9 cellular contexts compared by ENCODE assay signal in genomic region chr3:73623996-73624362, GRCh38. TPM values are rescaled to one million over a fixed set of nuclear protein-coding genes. Genes with fewer than 3 reads are reported as not detected.
DNase-seq lines count a peak whose midpoint lies in the region; ATAC-seq and TF ChIP-seq lines count a peak whose summit lies in the region.
"Had no signal": no experiment of that assay in that cellular context is flagged by ENCODE, and none has a peak within 500 bp of the region (broad histone marks: within the 10 kb centered on the region; RNA-seq: fewer than 3 reads in every experiment).

No MANE protein-coding gene starts in this region.

- ATAC-seq in sciatic nerve (peak; percentile 19), HG03175 (IDR thresholded peaks at IDR 0.05; ENCODE audit: unreplicated experiment) (no peak), HG02885 (IDR thresholded peaks at IDR 0.05; ENCODE audit: poor library complexity, unreplicated experiment) (no peak), GM19467 (IDR thresholded peaks at IDR 0.05; ENCODE audit: unreplicated experiment) (no peak)

- peak overlapping the region; percentile 79 for H3K9ac ChIP-seq in ES-I3 (ENCODE audit: low read depth, low read length)
- peak overlapping the region; percentile 65 for H3K9ac ChIP-seq in SK-N-SH

- no peak for TF ChIP-seq EP300 in SK-N-SH (IDR thresholded peaks at IDR 0.05; ENCODE audit: borderline replicate concordance in 1 of 2, low read depth in 1 of 2, low read length in 1 of 2)

- H3K79me2 ChIP-seq in SK-N-SH (ENCODE audit: insufficient read depth) = peaks cover 53% of the 10 kb centered on the region

- H3K27ac ChIP-seq in SK-N-SH (ENCODE audit: low read depth in 2 of 2, low read length in 1 of 2) (peak overlapping the region; percentile 14 to 86; a peak in 3 of 4 replicates), right atrium auricular region (peak overlapping the region; percentile 89 to 96)

- intact Hi-C loops in sciatic nerve (cut with DNase I) = no loop called here

- 47% methylated on average over 30 of the region's 48 CpGs for WGBS in SK-N-SH (ENCODE audit: low lambda C conversion rate)

- TF ChIP-seq CTCF in SK-N-SH (IDR thresholded peaks at IDR 0.05) (peak; percentile 40), right atrium auricular region (IDR thresholded peaks at IDR 0.05) (peak; percentile 22 to 52)

- H3K4me2 ChIP-seq in SK-N-SH = peak overlapping the region; percentile 97

- CTCF ChIA-PET in SK-N-SH (lab: Yijun Ruan, JAX) = interaction anchor here (0.7 to 5.4 kb wide), 17 partner anchors 9 to 224 kb away, joined by 3 to 40 read pairs (median 4); no protein-coding TSS in a partner anchor

- H3K27me3 ChIP-seq in SK-N-SH (ENCODE audit: insufficient read depth) = no peaks in the 10 kb centered on the region
- no peaks in the 10 kb centered on the region for H3K27me3 ChIP-seq in right atrium auricular region

- peaks cover 39% of the 10 kb centered on the region for H4K20me1 ChIP-seq in SK-N-SH (ENCODE audit: insufficient read depth)

- H3K4me3 ChIP-seq in SK-N-SH (ENCODE audit: low read depth in 2 of 2, low read length in 1 of 2) (peak overlapping the region; percentile 76 to 87), right atrium auricular region (peak overlapping the region; percentile 62)

- DNase-seq in SK-N-SH = peak; percentile 78
- no peak for DNase-seq in right atrium auricular region (ENCODE audit: low spot score)
- DNase-seq in sciatic nerve (ENCODE audit: low spot score) = peak; percentile 63
- DNase-seq in activated CD4-positive, CD25-positive, alpha-beta regulatory T cell (lab: John Stamatoyannopoulos, UW) = no peak

- H3K36me3 ChIP-seq in ES-I3 (ENCODE audit: insufficient read depth, low read length) (no peaks in the 10 kb centered on the region), SK-N-SH (replicated peaks in 1 of 2; ENCODE audit: control insufficient read depth in 1 of 2, insufficient read depth in 2 of 2, low read length in 1 of 2) (peaks cover 0 to 2% of the 10 kb centered on the region in 2 experiments), right atrium auricular region (no peaks in the 10 kb centered on the region)

- no peaks in the 10 kb centered on the region for H3F3A ChIP-seq in SK-N-SH (replicated peaks; ENCODE audit: insufficient read depth)

- H3K9me3 ChIP-seq in ES-I3 (ENCODE audit: control insufficient read depth, insufficient read depth, low read length) (no peaks in the 10 kb centered on the region), SK-N-SH (no peaks in the 10 kb centered on the region), right atrium auricular region (no peaks in the 10 kb centered on the region)

- peak; percentile 25; the same call in 1 of the 2 replicates for TF ChIP-seq RAD21 in SK-N-SH (IDR thresholded peaks at IDR 0.05; ENCODE audit: low read length)

- H2AFZ ChIP-seq in SK-N-SH (ENCODE audit: low read depth) = no peak overlapping the region; the same call in 1 of the 2 replicates

- POLR2A ChIA-PET in SK-N-SH (lab: Yijun Ruan, JAX) = interaction anchor here (1.1 to 1.6 kb wide), 2 partner anchors 116 to 152 kb away, joined by 3 to 4 read pairs; no protein-coding TSS in a partner anchor

- H3K4me1 ChIP-seq in ES-I3 (ENCODE audit: insufficient read depth, low read length) = no peaks in the 10 kb centered on the region
- H3K4me1 ChIP-seq in SK-N-SH (ENCODE audit: control insufficient read depth in 1 of 2, insufficient read depth in 2 of 2, low read depth in 1 of 2, low read length in 1 of 2) = peaks cover 0 to 42% of the 10 kb centered on the region in 2 experiments; a peak in 2 of 4 replicates
- H3K4me1 ChIP-seq in right atrium auricular region = peaks cover 0 to 66% of the 10 kb centered on the region in 2 donors

- H3K9me2 ChIP-seq in SK-N-SH = no peaks in the 10 kb centered on the region

TF ChIP-seq in SK-N-SH, 30 proteins besides CTCF, POLR2A, EP300 and RAD21 (continues in another document):
- TF ChIP-seq POLR2AphosphoS5 (IDR thresholded peaks at IDR 0.05; ENCODE audit: low read depth, low read length) (no peak; the same call in 1 of the 2 replicates), SMC3 (IDR thresholded peaks at IDR 0.05; ENCODE audit: low read depth, low read length) (peak; percentile 25), SIN3A (IDR thresholded peaks at IDR 0.05; ENCODE audit: borderline replicate concordance, low read depth, low read length) (no peak), RFX5 (IDR thresholded peaks at IDR 0.05; ENCODE audit: low read length) (no peak), ZBTB33 (IDR thresholded peaks at IDR 0.05; ENCODE audit: borderline replicate concordance, low read depth) (0 out of 2 replicates have a peak, but pooled peaks have one; percentile 26), RXRA (IDR thresholded peaks at IDR 0.05; ENCODE audit: borderline replicate concordance, low read depth) (no peak), MEF2A (IDR thresholded peaks at IDR 0.05; ENCODE audit: borderline replicate concordance, low read depth) (no peak), NRF1 (IDR thresholded peaks at IDR 0.05; ENCODE audit: low read depth, low read length) (no peak), GATA2 (CRISPR knock-in tag; IDR thresholded peaks at IDR 0.05) (no peak), TCF12 (IDR thresholded peaks at IDR 0.05) (0 out of 2 replicates have a peak, but pooled peaks have one; percentile 5), ELF1 (IDR thresholded peaks at IDR 0.05) (no peak), CHD2 (IDR thresholded peaks at IDR 0.05; ENCODE audit: low read length, partially characterized antibody) (no peak), EZH2phosphoT487 (IDR thresholded peaks at IDR 0.05; ENCODE audit: borderline replicate concordance, low read depth) (no peak), YY1 (IDR thresholded peaks at IDR 0.05; ENCODE audit: low read depth) (no peak), PBX3 (IDR thresholded peaks at IDR 0.05) (no peak), IRF3 (IDR thresholded peaks at IDR 0.05; ENCODE audit: low read depth, low read length) (no peak), TEAD4 (IDR thresholded peaks at IDR 0.05; ENCODE audit: borderline replicate concordance, insufficient read depth) (no peak), MXI1 (IDR thresholded peaks at IDR 0.05; ENCODE audit: low read depth, low read length) (no peak), USF2 (IDR thresholded peaks at IDR 0.05; ENCODE audit: borderline replicate concordance, low read depth, low read length) (no peak)

RNA-seq across cellular contexts. Expression of gene PDZRN3, which starts 0.8 kb away (rescaled TPM):
- polyA plus RNA-seq in SK-N-SH (2012; rRNA removed) = 7.9 and 10.3 TPM in 2 replicates
- 13.7 and 14.2 TPM in 2 replicates for polyA plus RNA-seq in SK-N-SH (2012; cell fraction: cytosol; rRNA removed)
- polyA plus RNA-seq in SK-N-SH (2012; cell fraction: nucleus; rRNA removed) = 21.9 and 24.2 TPM in 2 replicates
- total RNA-seq in right atrium auricular region (10 to 100 TPM; 66.8 to 87.4 TPM), sciatic nerve (37.9 TPM)
- total RNA-seq: activated CD8-positive, alpha-beta memory T cell treated with anti-CD3 and anti-CD28 coated beads for 36 hours had no signal

Comparison
In these comparisons a context has a peak if more than half of its experiments do, and no peak if none do; other contexts are left out.
1. DNase-seq: peak in SK-N-SH (single experiment) and sciatic nerve (single experiment); none in right atrium auricular region (single experiment) and activated CD4-positive, CD25-positive, alpha-beta regulatory T cell (0 of 4).